Comparison of ENCODE assay signal across 2 cellular contexts in the genomic region with DNA sequence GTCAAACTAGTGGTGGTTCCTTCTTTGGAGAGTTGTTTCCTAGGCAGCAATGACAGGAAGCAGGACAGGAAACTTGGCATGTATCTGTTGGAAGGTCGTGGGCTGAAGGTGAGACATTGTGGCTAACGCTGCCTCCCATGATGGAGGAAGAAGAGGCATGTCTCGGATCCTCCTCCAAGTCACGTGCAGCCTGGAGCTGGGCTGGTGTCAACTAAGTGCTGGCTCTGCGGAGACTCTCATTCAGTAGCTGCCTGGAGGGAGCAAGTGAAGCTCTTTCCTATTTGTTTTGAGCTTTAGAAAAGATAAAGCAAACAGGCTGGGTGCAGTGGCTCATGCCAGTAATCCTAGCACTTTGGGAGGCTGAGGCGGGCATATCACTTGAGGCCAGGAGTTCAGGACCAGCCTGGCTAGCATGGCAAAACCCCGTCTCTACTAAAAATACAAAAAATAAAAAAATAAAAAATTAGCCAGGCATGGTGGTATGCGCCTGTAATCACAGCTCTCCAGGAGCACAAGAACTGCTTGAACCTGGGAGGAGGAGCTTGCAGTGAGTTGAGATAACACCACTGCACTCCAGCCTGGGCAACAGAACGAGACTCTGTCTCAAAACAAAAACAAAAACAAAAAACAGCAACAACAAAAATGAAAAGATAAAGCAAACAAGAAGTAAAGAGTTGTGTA.
TF ChIP-seq lines count a peak whose summit lies in the region.

No MANE protein-coding gene starts in this region.

TF ChIP-seq in K562, 482 proteins besides CTCF, POLR2A, EP300 and RAD21 (continued from another document and continues in another):
- TF ChIP-seq, protein P1, sequence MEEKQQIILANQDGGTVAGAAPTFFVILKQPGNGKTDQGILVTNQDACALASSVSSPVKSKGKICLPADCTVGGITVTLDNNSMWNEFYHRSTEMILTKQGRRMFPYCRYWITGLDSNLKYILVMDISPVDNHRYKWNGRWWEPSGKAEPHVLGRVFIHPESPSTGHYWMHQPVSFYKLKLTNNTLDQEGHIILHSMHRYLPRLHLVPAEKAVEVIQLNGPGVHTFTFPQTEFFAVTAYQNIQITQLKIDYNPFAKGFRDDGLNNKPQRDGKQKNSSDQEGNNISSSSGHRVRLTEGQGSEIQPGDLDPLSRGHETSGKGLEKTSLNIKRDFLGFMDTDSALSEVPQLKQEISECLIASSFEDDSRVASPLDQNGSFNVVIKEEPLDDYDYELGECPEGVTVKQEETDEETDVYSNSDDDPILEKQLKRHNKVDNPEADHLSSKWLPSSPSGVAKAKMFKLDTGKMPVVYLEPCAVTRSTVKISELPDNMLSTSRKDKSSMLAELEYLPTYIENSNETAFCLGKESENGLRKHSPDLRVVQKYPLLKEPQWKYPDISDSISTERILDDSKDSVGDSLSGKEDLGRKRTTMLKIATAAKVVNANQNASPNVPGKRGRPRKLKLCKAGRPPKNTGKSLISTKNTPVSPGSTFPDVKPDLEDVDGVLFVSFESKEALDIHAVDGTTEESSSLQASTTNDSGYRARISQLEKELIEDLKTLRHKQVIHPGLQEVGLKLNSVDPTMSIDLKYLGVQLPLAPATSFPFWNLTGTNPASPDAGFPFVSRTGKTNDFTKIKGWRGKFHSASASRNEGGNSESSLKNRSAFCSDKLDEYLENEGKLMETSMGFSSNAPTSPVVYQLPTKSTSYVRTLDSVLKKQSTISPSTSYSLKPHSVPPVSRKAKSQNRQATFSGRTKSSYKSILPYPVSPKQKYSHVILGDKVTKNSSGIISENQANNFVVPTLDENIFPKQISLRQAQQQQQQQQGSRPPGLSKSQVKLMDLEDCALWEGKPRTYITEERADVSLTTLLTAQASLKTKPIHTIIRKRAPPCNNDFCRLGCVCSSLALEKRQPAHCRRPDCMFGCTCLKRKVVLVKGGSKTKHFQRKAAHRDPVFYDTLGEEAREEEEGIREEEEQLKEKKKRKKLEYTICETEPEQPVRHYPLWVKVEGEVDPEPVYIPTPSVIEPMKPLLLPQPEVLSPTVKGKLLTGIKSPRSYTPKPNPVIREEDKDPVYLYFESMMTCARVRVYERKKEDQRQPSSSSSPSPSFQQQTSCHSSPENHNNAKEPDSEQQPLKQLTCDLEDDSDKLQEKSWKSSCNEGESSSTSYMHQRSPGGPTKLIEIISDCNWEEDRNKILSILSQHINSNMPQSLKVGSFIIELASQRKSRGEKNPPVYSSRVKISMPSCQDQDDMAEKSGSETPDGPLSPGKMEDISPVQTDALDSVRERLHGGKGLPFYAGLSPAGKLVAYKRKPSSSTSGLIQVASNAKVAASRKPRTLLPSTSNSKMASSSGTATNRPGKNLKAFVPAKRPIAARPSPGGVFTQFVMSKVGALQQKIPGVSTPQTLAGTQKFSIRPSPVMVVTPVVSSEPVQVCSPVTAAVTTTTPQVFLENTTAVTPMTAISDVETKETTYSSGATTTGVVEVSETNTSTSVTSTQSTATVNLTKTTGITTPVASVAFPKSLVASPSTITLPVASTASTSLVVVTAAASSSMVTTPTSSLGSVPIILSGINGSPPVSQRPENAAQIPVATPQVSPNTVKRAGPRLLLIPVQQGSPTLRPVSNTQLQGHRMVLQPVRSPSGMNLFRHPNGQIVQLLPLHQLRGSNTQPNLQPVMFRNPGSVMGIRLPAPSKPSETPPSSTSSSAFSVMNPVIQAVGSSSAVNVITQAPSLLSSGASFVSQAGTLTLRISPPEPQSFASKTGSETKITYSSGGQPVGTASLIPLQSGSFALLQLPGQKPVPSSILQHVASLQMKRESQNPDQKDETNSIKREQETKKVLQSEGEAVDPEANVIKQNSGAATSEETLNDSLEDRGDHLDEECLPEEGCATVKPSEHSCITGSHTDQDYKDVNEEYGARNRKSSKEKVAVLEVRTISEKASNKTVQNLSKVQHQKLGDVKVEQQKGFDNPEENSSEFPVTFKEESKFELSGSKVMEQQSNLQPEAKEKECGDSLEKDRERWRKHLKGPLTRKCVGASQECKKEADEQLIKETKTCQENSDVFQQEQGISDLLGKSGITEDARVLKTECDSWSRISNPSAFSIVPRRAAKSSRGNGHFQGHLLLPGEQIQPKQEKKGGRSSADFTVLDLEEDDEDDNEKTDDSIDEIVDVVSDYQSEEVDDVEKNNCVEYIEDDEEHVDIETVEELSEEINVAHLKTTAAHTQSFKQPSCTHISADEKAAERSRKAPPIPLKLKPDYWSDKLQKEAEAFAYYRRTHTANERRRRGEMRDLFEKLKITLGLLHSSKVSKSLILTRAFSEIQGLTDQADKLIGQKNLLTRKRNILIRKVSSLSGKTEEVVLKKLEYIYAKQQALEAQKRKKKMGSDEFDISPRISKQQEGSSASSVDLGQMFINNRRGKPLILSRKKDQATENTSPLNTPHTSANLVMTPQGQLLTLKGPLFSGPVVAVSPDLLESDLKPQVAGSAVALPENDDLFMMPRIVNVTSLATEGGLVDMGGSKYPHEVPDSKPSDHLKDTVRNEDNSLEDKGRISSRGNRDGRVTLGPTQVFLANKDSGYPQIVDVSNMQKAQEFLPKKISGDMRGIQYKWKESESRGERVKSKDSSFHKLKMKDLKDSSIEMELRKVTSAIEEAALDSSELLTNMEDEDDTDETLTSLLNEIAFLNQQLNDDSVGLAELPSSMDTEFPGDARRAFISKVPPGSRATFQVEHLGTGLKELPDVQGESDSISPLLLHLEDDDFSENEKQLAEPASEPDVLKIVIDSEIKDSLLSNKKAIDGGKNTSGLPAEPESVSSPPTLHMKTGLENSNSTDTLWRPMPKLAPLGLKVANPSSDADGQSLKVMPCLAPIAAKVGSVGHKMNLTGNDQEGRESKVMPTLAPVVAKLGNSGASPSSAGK (IDR thresholded peaks at IDR 0.05), result no peak
- TF ChIP-seq ZNF134 (CRISPR knock-in tag; conservative IDR thresholded peaks at IDR 0.05) (no peak), ELF2 (CRISPR knock-in tag; IDR thresholded peaks at IDR 0.05) (no peak), BHLHE40 (IDR thresholded peaks at IDR 0.05; ENCODE audit: low read length) (peak; percentile 78), FOXP1 (CRISPR knock-in tag; IDR thresholded peaks at IDR 0.05) (no peak), EP400 (IDR thresholded peaks at IDR 0.05) (no peak), CBX1 (IDR thresholded peaks at IDR 0.05; ENCODE audit: low read depth) (no peak), ZNF140 (CRISPR knock-in tag; IDR thresholded peaks at IDR 0.05) (no peak), FOXA3 (CRISPR knock-in tag; conservative IDR thresholded peaks at IDR 0.05 in 1 of 2, IDR thresholded peaks at IDR 0.05 in 1 of 2) (no peak), BDP1 (IDR thresholded peaks at IDR 0.05; ENCODE audit: insufficient read depth, insufficient read length) (no peak)
- TF ChIP-seq, protein P2, sequence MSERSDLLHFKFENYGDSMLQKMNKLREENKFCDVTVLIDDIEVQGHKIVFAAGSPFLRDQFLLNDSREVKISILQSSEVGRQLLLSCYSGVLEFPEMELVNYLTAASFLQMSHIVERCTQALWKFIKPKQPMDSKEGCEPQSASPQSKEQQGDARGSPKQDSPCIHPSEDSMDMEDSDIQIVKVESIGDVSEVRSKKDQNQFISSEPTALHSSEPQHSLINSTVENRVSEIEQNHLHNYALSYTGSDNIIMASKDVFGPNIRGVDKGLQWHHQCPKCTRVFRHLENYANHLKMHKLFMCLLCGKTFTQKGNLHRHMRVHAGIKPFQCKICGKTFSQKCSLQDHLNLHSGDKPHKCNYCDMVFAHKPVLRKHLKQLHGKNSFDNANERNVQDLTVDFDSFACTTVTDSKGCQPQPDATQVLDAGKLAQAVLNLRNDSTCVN (CRISPR knock-in tag; IDR thresholded peaks at IDR 0.05), result no peak

TF ChIP-seq in HepG2, 621 proteins besides CTCF, POLR2A, EP300 and RAD21 (continued from another document):
- TF ChIP-seq, protein P3, sequence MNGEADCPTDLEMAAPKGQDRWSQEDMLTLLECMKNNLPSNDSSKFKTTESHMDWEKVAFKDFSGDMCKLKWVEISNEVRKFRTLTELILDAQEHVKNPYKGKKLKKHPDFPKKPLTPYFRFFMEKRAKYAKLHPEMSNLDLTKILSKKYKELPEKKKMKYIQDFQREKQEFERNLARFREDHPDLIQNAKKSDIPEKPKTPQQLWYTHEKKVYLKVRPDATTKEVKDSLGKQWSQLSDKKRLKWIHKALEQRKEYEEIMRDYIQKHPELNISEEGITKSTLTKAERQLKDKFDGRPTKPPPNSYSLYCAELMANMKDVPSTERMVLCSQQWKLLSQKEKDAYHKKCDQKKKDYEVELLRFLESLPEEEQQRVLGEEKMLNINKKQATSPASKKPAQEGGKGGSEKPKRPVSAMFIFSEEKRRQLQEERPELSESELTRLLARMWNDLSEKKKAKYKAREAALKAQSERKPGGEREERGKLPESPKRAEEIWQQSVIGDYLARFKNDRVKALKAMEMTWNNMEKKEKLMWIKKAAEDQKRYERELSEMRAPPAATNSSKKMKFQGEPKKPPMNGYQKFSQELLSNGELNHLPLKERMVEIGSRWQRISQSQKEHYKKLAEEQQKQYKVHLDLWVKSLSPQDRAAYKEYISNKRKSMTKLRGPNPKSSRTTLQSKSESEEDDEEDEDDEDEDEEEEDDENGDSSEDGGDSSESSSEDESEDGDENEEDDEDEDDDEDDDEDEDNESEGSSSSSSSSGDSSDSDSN (CRISPR knock-in tag; IDR thresholded peaks at IDR 0.05), result 0 out of 2 replicates have a peak, but pooled peaks have one; percentile 22
- TF ChIP-seq, protein P4, sequence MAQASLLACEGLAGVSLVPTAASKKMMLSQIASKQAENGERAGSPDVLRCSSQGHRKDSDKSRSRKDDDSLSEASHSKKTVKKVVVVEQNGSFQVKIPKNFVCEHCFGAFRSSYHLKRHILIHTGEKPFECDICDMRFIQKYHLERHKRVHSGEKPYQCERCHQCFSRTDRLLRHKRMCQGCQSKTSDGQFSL (CRISPR knock-in tag; IDR thresholded peaks at IDR 0.05), result no peak
- TF ChIP-seq SALL1 (CRISPR knock-in tag; IDR thresholded peaks at IDR 0.05), result peak; percentile 11; the same call in 1 of the 2 replicates
